ENCODE assay signal across 1 cellular context in the genomic region with DNA sequence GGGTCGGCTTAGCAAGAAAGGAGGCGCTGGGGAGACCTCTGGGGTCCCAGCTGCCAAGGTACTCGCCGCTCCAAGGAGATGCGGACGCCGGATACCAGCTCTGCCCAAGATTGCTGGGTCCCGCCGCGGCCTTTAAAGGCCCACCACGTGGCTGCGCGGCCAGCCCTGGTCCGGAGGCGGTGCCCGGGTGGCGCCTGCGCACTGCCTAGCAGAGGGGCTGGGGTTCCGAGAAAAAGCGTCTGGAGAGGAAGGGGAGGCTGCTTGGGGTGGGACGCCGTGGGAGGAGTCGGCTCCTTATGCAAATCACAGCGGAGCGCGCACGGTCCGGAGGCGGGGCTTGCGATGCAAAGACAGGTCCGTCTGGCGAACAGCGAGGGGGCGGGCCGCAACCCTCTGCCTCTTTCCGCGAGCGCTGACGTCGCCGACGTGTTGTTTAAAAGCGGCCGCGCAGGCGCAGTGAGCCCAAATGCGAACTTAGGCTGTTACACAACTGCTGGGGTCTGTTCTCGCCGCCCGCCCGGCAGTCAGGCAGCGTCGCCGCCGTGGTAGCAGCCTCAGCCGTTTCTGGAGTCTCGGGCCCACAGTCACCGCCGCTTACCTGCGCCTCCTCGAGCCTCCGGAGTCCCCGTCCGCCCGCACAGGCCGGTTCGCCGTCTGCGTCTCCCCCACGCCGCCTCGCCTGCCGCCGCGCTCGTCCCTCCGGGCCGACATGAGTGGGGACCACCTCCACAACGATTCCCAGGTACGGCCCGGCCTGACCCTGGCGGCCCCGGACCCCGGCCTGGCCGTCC.
A peak's percentile ranks its signal among the peaks of the same experiment; 100 is the strongest.
TF ChIP-seq lines count a peak whose summit lies in the region.

A gene (plus strand): TSS at position 464 of the 791 bp plus-strand sequence. CDS start 246 bp downstream, at position 710.

TF ChIP-seq in WTC11, 78 proteins besides CTCF, POLR2A, EP300 and RAD21 (continued from another document and continues in another):
- TF ChIP-seq, protein P1, sequence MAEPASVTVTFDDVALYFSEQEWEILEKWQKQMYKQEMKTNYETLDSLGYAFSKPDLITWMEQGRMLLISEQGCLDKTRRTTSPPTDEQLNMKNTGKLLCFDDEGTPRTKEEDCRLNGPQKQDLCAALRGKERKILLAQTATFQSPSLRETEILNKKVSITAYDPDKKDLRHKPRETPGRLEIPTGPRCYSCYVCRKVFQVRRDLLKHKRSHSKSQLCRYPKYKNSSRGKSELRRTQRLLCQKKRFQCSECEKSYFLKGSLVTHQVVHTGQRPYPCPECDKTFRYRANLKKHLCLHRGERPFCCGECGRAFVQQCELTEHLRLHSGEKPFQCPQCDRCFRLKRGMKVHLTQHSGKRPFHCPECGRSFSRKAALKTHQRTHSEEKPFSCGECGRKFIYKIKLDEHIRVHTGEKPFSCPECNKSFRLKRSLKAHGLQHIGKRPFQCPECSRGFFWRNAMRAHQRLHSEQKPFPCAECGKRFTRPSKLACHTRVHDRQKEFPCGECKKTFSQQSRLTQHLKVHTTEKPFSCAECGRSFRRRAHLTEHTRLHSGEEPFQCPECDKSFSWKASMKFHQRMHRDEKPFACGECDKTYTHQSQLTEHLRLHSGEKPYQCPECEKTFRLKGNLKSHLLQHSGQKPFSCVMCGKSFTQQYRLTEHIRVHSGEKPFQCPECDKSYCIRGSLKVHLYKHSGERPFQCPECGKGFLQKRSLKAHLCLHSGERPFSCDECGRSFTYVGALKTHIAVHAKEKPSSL (CRISPR knock-in tag; conservative IDR thresholded peaks at IDR 0.05) = no peak
- no peak for TF ChIP-seq CREM (CRISPR knock-in tag; IDR thresholded peaks at IDR 0.05)
- no peak; the same call in 1 of the 2 replicates for TF ChIP-seq ZNF232 (CRISPR knock-in tag; IDR thresholded peaks at IDR 0.05)
- no peak for TF ChIP-seq MXD4 (CRISPR knock-in tag; IDR thresholded peaks at IDR 0.05; ENCODE audit: borderline replicate concordance)
- TF ChIP-seq, protein P2, sequence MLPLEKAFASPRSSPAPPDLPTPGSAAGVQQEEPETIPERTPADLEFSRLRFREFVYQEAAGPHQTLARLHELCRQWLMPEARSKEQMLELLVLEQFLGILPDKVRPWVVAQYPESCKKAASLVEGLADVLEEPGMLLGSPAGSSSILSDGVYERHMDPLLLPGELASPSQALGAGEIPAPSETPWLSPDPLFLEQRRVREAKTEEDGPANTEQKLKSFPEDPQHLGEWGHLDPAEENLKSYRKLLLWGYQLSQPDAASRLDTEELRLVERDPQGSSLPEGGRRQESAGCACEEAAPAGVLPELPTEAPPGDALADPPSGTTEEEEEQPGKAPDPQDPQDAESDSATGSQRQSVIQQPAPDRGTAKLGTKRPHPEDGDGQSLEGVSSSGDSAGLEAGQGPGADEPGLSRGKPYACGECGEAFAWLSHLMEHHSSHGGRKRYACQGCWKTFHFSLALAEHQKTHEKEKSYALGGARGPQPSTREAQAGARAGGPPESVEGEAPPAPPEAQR (CRISPR knock-in tag; IDR thresholded peaks at IDR 0.05) = no peak
- TF ChIP-seq, protein P3, sequence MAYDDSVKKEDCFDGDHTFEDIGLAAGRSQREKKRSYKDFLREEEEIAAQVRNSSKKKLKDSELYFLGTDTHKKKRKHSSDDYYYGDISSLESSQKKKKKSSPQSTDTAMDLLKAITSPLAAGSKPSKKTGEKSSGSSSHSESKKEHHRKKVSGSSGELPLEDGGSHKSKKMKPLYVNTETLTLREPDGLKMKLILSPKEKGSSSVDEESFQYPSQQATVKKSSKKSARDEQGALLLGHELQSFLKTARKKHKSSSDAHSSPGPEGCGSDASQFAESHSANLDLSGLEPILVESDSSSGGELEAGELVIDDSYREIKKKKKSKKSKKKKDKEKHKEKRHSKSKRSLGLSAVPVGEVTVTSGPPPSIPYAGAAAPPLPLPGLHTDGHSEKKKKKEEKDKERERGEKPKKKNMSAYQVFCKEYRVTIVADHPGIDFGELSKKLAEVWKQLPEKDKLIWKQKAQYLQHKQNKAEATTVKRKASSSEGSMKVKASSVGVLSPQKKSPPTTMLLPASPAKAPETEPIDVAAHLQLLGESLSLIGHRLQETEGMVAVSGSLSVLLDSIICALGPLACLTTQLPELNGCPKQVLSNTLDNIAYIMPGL (CRISPR knock-in tag; IDR thresholded peaks at IDR 0.05) = no peak; the same call in 1 of the 2 replicates
- TF ChIP-seq, protein P4, sequence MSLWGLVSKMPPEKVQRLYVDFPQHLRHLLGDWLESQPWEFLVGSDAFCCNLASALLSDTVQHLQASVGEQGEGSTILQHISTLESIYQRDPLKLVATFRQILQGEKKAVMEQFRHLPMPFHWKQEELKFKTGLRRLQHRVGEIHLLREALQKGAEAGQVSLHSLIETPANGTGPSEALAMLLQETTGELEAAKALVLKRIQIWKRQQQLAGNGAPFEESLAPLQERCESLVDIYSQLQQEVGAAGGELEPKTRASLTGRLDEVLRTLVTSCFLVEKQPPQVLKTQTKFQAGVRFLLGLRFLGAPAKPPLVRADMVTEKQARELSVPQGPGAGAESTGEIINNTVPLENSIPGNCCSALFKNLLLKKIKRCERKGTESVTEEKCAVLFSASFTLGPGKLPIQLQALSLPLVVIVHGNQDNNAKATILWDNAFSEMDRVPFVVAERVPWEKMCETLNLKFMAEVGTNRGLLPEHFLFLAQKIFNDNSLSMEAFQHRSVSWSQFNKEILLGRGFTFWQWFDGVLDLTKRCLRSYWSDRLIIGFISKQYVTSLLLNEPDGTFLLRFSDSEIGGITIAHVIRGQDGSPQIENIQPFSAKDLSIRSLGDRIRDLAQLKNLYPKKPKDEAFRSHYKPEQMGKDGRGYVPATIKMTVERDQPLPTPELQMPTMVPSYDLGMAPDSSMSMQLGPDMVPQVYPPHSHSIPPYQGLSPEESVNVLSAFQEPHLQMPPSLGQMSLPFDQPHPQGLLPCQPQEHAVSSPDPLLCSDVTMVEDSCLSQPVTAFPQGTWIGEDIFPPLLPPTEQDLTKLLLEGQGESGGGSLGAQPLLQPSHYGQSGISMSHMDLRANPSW (CRISPR knock-in tag; conservative IDR thresholded peaks at IDR 0.05; ENCODE audit: low read depth) = no peak
- TF ChIP-seq, protein P5, sequence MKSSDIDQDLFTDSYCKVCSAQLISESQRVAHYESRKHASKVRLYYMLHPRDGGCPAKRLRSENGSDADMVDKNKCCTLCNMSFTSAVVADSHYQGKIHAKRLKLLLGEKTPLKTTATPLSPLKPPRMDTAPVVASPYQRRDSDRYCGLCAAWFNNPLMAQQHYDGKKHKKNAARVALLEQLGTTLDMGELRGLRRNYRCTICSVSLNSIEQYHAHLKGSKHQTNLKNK (CRISPR knock-in tag; IDR thresholded peaks at IDR 0.05) = no peak
- no peak for TF ChIP-seq TCF7 (CRISPR knock-in tag; IDR thresholded peaks at IDR 0.05; ENCODE audit: low read depth)
- 0 out of 2 replicates have a peak, but pooled peaks have one; percentile 55 for TF ChIP-seq RELA (CRISPR knock-in tag; IDR thresholded peaks at IDR 0.05; ENCODE audit: borderline replicate concordance)
- no peak for TF ChIP-seq OVOL2 (CRISPR knock-in tag; IDR thresholded peaks at IDR 0.05; ENCODE audit: borderline replicate concordance)
- TF ChIP-seq, protein P6, sequence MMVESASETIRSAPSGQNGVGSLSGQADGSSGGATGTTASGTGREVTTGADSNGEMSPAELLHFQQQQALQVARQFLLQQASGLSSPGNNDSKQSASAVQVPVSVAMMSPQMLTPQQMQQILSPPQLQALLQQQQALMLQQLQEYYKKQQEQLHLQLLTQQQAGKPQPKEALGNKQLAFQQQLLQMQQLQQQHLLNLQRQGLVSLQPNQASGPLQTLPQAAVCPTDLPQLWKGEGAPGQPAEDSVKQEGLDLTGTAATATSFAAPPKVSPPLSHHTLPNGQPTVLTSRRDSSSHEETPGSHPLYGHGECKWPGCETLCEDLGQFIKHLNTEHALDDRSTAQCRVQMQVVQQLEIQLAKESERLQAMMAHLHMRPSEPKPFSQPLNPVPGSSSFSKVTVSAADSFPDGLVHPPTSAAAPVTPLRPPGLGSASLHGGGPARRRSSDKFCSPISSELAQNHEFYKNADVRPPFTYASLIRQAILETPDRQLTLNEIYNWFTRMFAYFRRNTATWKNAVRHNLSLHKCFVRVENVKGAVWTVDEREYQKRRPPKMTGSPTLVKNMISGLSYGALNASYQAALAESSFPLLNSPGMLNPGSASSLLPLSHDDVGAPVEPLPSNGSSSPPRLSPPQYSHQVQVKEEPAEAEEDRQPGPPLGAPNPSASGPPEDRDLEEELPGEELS (CRISPR knock-in tag; IDR thresholded peaks at IDR 0.05) = peak; percentile 25; the same call in 1 of the 2 replicates
- TF ChIP-seq SP1 (CRISPR knock-in tag; conservative IDR thresholded peaks at IDR 0.05) = peak; percentile 59; the same call in 1 of the 2 replicates
- no peak for TF ChIP-seq SOX15 (CRISPR knock-in tag; IDR thresholded peaks at IDR 0.05)
- TF ChIP-seq GRHL2 (CRISPR knock-in tag; IDR thresholded peaks at IDR 0.05; ENCODE audit: insufficient replicate concordance, severe bottlenecking) = no peak
- no peak for TF ChIP-seq ZNF138 (CRISPR knock-in tag; conservative IDR thresholded peaks at IDR 0.05)
- TF ChIP-seq CBFB (CRISPR knock-in tag; IDR thresholded peaks at IDR 0.05; ENCODE audit: low read depth) = no peak
- no peak for TF ChIP-seq NFE2L1 (CRISPR knock-in tag; IDR thresholded peaks at IDR 0.05)
- TF ChIP-seq ZNF121 (CRISPR knock-in tag; IDR thresholded peaks at IDR 0.05) = no peak
- TF ChIP-seq, protein P7, sequence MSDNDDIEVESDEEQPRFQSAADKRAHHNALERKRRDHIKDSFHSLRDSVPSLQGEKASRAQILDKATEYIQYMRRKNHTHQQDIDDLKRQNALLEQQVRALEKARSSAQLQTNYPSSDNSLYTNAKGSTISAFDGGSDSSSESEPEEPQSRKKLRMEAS (CRISPR knock-in tag; IDR thresholded peaks at IDR 0.05) = peak; percentile 98
- peak; percentile 54 for TF ChIP-seq FOXP1 (CRISPR knock-in tag; IDR thresholded peaks at IDR 0.05; ENCODE audit: borderline replicate concordance)
- TF ChIP-seq, protein P8, sequence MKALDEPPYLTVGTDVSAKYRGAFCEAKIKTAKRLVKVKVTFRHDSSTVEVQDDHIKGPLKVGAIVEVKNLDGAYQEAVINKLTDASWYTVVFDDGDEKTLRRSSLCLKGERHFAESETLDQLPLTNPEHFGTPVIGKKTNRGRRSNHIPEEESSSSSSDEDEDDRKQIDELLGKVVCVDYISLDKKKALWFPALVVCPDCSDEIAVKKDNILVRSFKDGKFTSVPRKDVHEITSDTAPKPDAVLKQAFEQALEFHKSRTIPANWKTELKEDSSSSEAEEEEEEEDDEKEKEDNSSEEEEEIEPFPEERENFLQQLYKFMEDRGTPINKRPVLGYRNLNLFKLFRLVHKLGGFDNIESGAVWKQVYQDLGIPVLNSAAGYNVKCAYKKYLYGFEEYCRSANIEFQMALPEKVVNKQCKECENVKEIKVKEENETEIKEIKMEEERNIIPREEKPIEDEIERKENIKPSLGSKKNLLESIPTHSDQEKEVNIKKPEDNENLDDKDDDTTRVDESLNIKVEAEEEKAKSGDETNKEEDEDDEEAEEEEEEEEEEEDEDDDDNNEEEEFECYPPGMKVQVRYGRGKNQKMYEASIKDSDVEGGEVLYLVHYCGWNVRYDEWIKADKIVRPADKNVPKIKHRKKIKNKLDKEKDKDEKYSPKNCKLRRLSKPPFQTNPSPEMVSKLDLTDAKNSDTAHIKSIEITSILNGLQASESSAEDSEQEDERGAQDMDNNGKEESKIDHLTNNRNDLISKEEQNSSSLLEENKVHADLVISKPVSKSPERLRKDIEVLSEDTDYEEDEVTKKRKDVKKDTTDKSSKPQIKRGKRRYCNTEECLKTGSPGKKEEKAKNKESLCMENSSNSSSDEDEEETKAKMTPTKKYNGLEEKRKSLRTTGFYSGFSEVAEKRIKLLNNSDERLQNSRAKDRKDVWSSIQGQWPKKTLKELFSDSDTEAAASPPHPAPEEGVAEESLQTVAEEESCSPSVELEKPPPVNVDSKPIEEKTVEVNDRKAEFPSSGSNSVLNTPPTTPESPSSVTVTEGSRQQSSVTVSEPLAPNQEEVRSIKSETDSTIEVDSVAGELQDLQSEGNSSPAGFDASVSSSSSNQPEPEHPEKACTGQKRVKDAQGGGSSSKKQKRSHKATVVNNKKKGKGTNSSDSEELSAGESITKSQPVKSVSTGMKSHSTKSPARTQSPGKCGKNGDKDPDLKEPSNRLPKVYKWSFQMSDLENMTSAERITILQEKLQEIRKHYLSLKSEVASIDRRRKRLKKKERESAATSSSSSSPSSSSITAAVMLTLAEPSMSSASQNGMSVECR (CRISPR knock-in tag; IDR thresholded peaks at IDR 0.05; ENCODE audit: borderline replicate concordance) = no peak
- no peak for TF ChIP-seq GTF2I (CRISPR knock-in tag; conservative IDR thresholded peaks at IDR 0.05)
- TF ChIP-seq, protein P9, sequence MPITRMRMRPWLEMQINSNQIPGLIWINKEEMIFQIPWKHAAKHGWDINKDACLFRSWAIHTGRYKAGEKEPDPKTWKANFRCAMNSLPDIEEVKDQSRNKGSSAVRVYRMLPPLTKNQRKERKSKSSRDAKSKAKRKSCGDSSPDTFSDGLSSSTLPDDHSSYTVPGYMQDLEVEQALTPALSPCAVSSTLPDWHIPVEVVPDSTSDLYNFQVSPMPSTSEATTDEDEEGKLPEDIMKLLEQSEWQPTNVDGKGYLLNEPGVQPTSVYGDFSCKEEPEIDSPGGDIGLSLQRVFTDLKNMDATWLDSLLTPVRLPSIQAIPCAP (CRISPR knock-in tag; IDR thresholded peaks at IDR 0.05) = no peak
- no peak for TF ChIP-seq TEAD4 (CRISPR knock-in tag; IDR thresholded peaks at IDR 0.05)
- no peak for TF ChIP-seq SMAD4 (CRISPR knock-in tag; IDR thresholded peaks at IDR 0.05)
- TF ChIP-seq, protein P10, sequence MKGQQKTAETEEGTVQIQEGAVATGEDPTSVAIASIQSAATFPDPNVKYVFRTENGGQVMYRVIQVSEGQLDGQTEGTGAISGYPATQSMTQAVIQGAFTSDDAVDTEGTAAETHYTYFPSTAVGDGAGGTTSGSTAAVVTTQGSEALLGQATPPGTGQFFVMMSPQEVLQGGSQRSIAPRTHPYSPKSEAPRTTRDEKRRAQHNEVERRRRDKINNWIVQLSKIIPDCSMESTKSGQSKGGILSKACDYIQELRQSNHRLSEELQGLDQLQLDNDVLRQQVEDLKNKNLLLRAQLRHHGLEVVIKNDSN (CRISPR knock-in tag; IDR thresholded peaks at IDR 0.05) = peak; percentile 85
- no peak for TF ChIP-seq ZNF396 (CRISPR knock-in tag; IDR thresholded peaks at IDR 0.05; ENCODE audit: borderline replicate concordance)
- no peak for TF ChIP-seq ZNF671 (CRISPR knock-in tag; IDR thresholded peaks at IDR 0.05)
- TF ChIP-seq FOXK1 (CRISPR knock-in tag; IDR thresholded peaks at IDR 0.05) = peak; percentile 61; the same call in 1 of the 2 replicates
- no peak for TF ChIP-seq ZNF317 (CRISPR knock-in tag; IDR thresholded peaks at IDR 0.05; ENCODE audit: borderline replicate concordance, low read depth)
- TF ChIP-seq ZBTB21 (CRISPR knock-in tag; IDR thresholded peaks at IDR 0.05; ENCODE audit: borderline replicate concordance) = no peak
- no peak for TF ChIP-seq JAZF1 (CRISPR knock-in tag; IDR thresholded peaks at IDR 0.05)
- TF ChIP-seq, protein P11, sequence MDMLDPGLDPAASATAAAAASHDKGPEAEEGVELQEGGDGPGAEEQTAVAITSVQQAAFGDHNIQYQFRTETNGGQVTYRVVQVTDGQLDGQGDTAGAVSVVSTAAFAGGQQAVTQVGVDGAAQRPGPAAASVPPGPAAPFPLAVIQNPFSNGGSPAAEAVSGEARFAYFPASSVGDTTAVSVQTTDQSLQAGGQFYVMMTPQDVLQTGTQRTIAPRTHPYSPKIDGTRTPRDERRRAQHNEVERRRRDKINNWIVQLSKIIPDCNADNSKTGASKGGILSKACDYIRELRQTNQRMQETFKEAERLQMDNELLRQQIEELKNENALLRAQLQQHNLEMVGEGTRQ (CRISPR knock-in tag; IDR thresholded peaks at IDR 0.05) = peak; percentile 87
- TF ChIP-seq ZNF416 (CRISPR knock-in tag; IDR thresholded peaks at IDR 0.05) = peak; percentile 63; the same call in 1 of the 2 replicates
- TF ChIP-seq TP53 (CRISPR knock-in tag; IDR thresholded peaks at IDR 0.05) = no peak
- no peak for TF ChIP-seq FOXJ3 (CRISPR knock-in tag; IDR thresholded peaks at IDR 0.05; ENCODE audit: borderline replicate concordance)
- TF ChIP-seq RORB (CRISPR knock-in tag; IDR thresholded peaks at IDR 0.05) = no peak
